ENCODE assay signal across 1 cellular context in the genomic region with DNA sequence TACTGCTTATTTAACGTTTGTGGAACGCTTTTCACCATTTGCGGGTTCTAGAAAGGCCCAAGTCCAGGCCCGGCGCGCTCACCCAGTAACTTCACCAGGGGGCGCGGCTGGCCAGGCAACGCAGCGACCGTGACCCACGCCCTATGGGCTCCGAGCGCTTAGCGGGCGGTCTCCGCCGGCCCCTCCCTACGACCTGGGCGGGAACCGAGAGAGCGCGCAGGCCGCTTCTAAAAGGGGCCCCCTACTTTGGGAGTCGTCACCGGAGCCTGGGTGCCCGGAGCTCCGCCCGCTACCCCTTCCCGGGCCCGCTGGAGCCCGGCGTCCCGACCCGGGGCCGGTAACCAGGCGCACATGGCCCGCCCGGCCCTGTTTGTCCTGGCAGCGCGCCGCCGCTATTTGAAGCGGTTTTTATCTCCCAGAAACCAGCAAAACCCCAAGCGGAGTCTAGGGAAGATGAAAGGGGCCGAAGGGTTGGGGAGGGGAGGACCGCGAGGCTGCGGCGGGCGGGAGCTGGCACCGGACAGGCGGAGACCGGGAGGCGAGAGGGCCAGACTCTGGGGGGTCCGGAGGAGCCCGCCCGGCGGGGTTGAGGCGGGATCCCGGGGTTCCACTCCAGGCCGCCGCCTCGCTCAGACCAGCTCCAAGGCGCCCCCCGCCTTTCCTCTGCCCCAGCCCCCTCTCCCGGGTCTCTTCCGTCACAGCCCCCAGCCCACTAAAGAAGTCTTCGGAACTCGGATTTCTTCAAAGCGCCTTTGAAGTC.
TF ChIP-seq lines count a peak whose summit lies in the region.

No MANE protein-coding gene starts in this region.

TF ChIP-seq in HepG2, 621 proteins besides CTCF, POLR2A, EP300 and RAD21 (continued from another document and continues in another):
- TF ChIP-seq, protein P1, sequence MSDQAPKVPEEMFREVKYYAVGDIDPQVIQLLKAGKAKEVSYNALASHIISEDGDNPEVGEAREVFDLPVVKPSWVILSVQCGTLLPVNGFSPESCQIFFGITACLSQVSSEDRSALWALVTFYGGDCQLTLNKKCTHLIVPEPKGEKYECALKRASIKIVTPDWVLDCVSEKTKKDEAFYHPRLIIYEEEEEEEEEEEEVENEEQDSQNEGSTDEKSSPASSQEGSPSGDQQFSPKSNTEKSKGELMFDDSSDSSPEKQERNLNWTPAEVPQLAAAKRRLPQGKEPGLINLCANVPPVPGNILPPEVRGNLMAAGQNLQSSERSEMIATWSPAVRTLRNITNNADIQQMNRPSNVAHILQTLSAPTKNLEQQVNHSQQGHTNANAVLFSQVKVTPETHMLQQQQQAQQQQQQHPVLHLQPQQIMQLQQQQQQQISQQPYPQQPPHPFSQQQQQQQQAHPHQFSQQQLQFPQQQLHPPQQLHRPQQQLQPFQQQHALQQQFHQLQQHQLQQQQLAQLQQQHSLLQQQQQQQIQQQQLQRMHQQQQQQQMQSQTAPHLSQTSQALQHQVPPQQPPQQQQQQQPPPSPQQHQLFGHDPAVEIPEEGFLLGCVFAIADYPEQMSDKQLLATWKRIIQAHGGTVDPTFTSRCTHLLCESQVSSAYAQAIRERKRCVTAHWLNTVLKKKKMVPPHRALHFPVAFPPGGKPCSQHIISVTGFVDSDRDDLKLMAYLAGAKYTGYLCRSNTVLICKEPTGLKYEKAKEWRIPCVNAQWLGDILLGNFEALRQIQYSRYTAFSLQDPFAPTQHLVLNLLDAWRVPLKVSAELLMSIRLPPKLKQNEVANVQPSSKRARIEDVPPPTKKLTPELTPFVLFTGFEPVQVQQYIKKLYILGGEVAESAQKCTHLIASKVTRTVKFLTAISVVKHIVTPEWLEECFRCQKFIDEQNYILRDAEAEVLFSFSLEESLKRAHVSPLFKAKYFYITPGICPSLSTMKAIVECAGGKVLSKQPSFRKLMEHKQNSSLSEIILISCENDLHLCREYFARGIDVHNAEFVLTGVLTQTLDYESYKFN (CRISPR knock-in tag; conservative IDR thresholded peaks at IDR 0.05): no peak; the same call in 1 of the 2 replicates
- TF ChIP-seq MED8 (CRISPR knock-in tag; IDR thresholded peaks at IDR 0.05; ENCODE audit: insufficient replicate concordance) (peak; percentile 81), ZNF652 (CRISPR knock-in tag; IDR thresholded peaks at IDR 0.05; ENCODE audit: borderline replicate concordance, low read depth) (no peak), LCORL (IDR thresholded peaks at IDR 0.05) (no peak), LCORL (CRISPR knock-in tag; IDR thresholded peaks at IDR 0.05) (peak; percentile 89), ZNF232 (CRISPR knock-in tag; IDR thresholded peaks at IDR 0.05; ENCODE audit: borderline replicate concordance) (no peak; the same call in 1 of the 2 replicates), ZNF564 (CRISPR knock-in tag; IDR thresholded peaks at IDR 0.05) (peak; percentile 63), ZNF605 (CRISPR knock-in tag; IDR thresholded peaks at IDR 0.05) (peak; percentile 79), ZFP90 (CRISPR knock-in tag; IDR thresholded peaks at IDR 0.05; ENCODE audit: borderline replicate concordance) (peak; percentile 42; the same call in 1 of the 2 replicates), SAFB2 (CRISPR knock-in tag; IDR thresholded peaks at IDR 0.05; ENCODE audit: borderline replicate concordance, low read depth) (no peak), SAP130 (CRISPR knock-in tag; IDR thresholded peaks at IDR 0.05; ENCODE audit: low read depth) (peak; percentile 87), SMAD3 (CRISPR knock-in tag; IDR thresholded peaks at IDR 0.05) (peak; percentile 86), SP1 (IDR thresholded peaks at IDR 0.05) (no peak), SP1 (CRISPR knock-in tag; IDR thresholded peaks at IDR 0.05) (peak; percentile 66), ZNF746 (CRISPR knock-in tag; IDR thresholded peaks at IDR 0.05) (0 out of 2 replicates have a peak, but pooled peaks have one; percentile 60), ZNF251 (CRISPR knock-in tag; IDR thresholded peaks at IDR 0.05) (no peak), FOXA3 (CRISPR knock-in tag; IDR thresholded peaks at IDR 0.05) (peak; percentile 32; the same call in 1 of the 2 replicates), ZNF12 (CRISPR knock-in tag; IDR thresholded peaks at IDR 0.05) (peak; percentile 55; the same call in 1 of the 2 replicates), FOSL2 (CRISPR knock-in tag; IDR thresholded peaks at IDR 0.05) (no peak; the same call in 1 of the 2 replicates), RCOR2 (CRISPR knock-in tag; IDR thresholded peaks at IDR 0.05) (no peak; the same call in 1 of the 2 replicates), MEIS1 (CRISPR knock-in tag; IDR thresholded peaks at IDR 0.05; ENCODE audit: borderline replicate concordance) (peak; percentile 42; the same call in 1 of the 2 replicates), ZNF343 (CRISPR knock-in tag; IDR thresholded peaks at IDR 0.05) (peak; percentile 78; the same call in 1 of the 2 replicates), ZNF607 (CRISPR knock-in tag; IDR thresholded peaks at IDR 0.05; ENCODE audit: borderline replicate concordance) (peak; percentile 76; the same call in 1 of the 2 replicates), SMAD1 (CRISPR knock-in tag; IDR thresholded peaks at IDR 0.05; ENCODE audit: borderline replicate concordance, low read depth) (peak; percentile 69; the same call in 1 of the 2 replicates), TAF15 (IDR thresholded peaks at IDR 0.05; ENCODE audit: low read depth, low read length, poor library complexity, severe bottlenecking) (no peak), SOX6 (IDR thresholded peaks at IDR 0.05) (no peak), SOX6 (CRISPR knock-in tag; IDR thresholded peaks at IDR 0.05) (peak; percentile 74), AGO2 (optimal IDR thresholded peaks at IDR 0.05; ENCODE audit: low read depth, low read length) (peak; percentile 43), MTA1 (CRISPR knock-in tag; IDR thresholded peaks at IDR 0.05; ENCODE audit: borderline replicate concordance) (peak; percentile 25; the same call in 1 of the 2 replicates), ZSCAN9 (CRISPR knock-in tag; IDR thresholded peaks at IDR 0.05; ENCODE audit: borderline replicate concordance) (no peak), ZNF549 (CRISPR knock-in tag; IDR thresholded peaks at IDR 0.05) (no peak), ZNF317 (CRISPR knock-in tag; IDR thresholded peaks at IDR 0.05) (peak; percentile 62; the same call in 1 of the 2 replicates), SCMH1 (CRISPR knock-in tag; IDR thresholded peaks at IDR 0.05; ENCODE audit: borderline replicate concordance) (no peak), ZNF44 (CRISPR knock-in tag; IDR thresholded peaks at IDR 0.05) (peak; percentile 54; the same call in 1 of the 2 replicates), NAIF1 (CRISPR knock-in tag; IDR thresholded peaks at IDR 0.05; ENCODE audit: borderline replicate concordance) (peak; percentile 59; the same call in 1 of the 2 replicates), CEBPG (CRISPR knock-in tag; IDR thresholded peaks at IDR 0.05) (peak; percentile 13; the same call in 1 of the 2 replicates), GATAD1 (CRISPR knock-in tag; IDR thresholded peaks at IDR 0.05) (peak; percentile 68), NCOR1 (IDR thresholded peaks at IDR 0.05; ENCODE audit: borderline replicate concordance, low read length) (peak; percentile 18; the same call in 1 of the 2 replicates), ZNF556 (CRISPR knock-in tag; IDR thresholded peaks at IDR 0.05; ENCODE audit: borderline replicate concordance) (peak; percentile 63; the same call in 1 of the 2 replicates)
- TF ChIP-seq, protein P2, sequence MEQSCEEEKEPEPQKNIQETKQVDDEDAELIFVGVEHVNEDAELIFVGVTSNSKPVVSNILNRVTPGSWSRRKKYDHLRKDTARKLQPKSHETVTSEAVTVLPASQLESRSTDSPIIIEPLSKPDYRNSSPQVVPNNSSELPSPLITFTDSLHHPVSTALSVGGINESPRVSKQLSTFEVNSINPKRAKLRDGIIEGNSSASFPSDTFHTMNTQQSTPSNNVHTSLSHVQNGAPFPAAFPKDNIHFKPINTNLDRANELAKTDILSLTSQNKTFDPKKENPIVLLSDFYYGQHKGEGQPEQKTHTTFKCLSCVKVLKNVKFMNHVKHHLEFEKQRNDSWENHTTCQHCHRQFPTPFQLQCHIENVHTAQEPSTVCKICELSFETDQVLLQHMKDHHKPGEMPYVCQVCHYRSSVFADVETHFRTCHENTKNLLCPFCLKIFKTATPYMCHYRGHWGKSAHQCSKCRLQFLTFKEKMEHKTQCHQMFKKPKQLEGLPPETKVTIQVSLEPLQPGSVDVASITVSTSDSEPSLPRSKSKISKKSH (CRISPR knock-in tag; IDR thresholded peaks at IDR 0.05; ENCODE audit: borderline replicate concordance): peak; percentile 69; the same call in 1 of the 2 replicates
- TF ChIP-seq, protein P3, sequence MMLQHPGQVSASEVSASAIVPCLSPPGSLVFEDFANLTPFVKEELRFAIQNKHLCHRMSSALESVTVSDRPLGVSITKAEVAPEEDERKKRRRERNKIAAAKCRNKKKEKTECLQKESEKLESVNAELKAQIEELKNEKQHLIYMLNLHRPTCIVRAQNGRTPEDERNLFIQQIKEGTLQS (CRISPR knock-in tag; IDR thresholded peaks at IDR 0.05): 0 out of 2 replicates have a peak, but pooled peaks have one; percentile 15
- TF ChIP-seq, protein P4, sequence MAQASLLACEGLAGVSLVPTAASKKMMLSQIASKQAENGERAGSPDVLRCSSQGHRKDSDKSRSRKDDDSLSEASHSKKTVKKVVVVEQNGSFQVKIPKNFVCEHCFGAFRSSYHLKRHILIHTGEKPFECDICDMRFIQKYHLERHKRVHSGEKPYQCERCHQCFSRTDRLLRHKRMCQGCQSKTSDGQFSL (CRISPR knock-in tag; IDR thresholded peaks at IDR 0.05): no peak
- TF ChIP-seq, protein P5, sequence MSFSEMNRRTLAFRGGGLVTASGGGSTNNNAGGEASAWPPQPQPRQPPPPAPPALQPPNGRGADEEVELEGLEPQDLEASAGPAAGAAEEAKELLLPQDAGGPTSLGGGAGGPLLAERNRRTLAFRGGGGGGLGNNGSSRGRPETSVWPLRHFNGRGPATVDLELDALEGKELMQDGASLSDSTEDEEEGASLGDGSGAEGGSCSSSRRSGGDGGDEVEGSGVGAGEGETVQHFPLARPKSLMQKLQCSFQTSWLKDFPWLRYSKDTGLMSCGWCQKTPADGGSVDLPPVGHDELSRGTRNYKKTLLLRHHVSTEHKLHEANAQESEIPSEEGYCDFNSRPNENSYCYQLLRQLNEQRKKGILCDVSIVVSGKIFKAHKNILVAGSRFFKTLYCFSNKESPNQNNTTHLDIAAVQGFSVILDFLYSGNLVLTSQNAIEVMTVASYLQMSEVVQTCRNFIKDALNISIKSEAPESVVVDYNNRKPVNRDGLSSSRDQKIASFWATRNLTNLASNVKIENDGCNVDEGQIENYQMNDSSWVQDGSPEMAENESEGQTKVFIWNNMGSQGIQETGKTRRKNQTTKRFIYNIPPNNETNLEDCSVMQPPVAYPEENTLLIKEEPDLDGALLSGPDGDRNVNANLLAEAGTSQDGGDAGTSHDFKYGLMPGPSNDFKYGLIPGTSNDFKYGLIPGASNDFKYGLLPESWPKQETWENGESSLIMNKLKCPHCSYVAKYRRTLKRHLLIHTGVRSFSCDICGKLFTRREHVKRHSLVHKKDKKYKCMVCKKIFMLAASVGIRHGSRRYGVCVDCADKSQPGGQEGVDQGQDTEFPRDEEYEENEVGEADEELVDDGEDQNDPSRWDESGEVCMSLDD (CRISPR knock-in tag; IDR thresholded peaks at IDR 0.05; ENCODE audit: borderline replicate concordance): peak; percentile 43; the same call in 1 of the 2 replicates
- TF ChIP-seq, protein P6, sequence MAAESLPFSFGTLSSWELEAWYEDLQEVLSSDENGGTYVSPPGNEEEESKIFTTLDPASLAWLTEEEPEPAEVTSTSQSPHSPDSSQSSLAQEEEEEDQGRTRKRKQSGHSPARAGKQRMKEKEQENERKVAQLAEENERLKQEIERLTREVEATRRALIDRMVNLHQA (CRISPR knock-in tag; IDR thresholded peaks at IDR 0.05): no peak
- TF ChIP-seq, protein P7, sequence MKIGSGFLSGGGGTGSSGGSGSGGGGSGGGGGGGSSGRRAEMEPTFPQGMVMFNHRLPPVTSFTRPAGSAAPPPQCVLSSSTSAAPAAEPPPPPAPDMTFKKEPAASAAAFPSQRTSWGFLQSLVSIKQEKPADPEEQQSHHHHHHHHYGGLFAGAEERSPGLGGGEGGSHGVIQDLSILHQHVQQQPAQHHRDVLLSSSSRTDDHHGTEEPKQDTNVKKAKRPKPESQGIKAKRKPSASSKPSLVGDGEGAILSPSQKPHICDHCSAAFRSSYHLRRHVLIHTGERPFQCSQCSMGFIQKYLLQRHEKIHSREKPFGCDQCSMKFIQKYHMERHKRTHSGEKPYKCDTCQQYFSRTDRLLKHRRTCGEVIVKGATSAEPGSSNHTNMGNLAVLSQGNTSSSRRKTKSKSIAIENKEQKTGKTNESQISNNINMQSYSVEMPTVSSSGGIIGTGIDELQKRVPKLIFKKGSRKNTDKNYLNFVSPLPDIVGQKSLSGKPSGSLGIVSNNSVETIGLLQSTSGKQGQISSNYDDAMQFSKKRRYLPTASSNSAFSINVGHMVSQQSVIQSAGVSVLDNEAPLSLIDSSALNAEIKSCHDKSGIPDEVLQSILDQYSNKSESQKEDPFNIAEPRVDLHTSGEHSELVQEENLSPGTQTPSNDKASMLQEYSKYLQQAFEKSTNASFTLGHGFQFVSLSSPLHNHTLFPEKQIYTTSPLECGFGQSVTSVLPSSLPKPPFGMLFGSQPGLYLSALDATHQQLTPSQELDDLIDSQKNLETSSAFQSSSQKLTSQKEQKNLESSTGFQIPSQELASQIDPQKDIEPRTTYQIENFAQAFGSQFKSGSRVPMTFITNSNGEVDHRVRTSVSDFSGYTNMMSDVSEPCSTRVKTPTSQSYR (CRISPR knock-in tag; IDR thresholded peaks at IDR 0.05; ENCODE audit: borderline replicate concordance): peak; percentile 39; the same call in 1 of the 2 replicates
- TF ChIP-seq, protein P8, sequence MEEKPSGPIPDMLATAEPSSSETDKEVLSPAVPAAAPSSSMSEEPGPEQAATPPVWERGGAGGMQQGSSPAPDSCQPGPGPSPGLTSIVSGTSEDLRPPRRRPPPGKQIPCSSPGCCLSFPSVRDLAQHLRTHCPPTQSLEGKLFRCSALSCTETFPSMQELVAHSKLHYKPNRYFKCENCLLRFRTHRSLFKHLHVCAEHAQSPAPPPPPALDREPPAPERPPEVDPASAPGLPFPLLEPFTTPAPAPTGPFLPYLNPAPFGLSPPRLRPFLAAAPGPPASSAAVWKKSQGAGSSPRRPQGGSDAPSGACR (CRISPR knock-in tag; IDR thresholded peaks at IDR 0.05): peak; percentile 56; the same call in 1 of the 2 replicates
- TF ChIP-seq, protein P9, sequence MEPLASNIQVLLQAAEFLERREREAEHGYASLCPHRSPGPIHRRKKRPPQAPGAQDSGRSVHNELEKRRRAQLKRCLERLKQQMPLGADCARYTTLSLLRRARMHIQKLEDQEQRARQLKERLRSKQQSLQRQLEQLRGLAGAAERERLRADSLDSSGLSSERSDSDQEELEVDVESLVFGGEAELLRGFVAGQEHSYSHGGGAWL (CRISPR knock-in tag; IDR thresholded peaks at IDR 0.05): peak; percentile 71
- TF ChIP-seq, protein P10, sequence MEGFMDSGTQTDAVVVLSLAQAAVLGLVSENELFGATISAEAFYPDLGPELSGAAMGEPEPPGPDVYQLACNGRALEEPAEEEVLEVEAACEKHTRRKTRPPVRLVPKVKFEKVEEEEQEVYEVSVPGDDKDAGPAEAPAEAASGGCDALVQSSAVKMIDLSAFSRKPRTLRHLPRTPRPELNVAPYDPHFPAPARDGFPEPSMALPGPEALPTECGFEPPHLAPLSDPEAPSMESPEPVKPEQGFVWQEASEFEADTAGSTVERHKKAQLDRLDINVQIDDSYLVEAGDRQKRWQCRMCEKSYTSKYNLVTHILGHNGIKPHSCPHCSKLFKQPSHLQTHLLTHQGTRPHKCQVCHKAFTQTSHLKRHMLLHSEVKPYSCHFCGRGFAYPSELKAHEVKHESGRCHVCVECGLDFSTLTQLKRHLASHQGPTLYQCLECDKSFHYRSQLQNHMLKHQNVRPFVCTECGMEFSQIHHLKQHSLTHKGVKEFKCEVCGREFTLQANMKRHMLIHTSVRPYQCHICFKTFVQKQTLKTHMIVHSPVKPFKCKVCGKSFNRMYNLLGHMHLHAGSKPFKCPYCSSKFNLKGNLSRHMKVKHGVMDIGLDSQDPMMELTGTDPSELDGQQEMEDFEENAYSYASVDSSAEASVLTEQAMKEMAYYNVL (CRISPR knock-in tag; IDR thresholded peaks at IDR 0.05; ENCODE audit: borderline replicate concordance): peak; percentile 84; the same call in 1 of the 2 replicates
